21 cellular contexts compared by ENCODE assay signal in the genomic region with DNA sequence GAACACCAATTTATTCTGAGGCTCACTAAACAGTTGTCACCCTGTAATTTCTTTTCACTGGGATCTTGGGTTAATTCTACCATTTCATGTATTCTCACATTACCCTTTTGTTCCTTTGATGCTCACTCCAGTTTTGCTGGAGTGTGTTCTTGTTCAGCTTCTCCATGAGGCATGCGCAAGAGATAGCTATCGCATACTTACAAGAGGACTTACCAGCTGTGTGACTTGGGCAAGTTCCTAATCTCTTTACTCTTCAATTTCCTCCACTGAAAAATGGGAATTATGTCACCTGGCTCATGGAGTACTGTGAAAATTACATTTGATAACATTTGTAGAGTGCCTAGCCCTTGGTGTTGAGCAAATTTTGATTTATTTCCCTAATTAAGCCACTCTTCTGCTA.
"Had no signal": no experiment of that assay in that cellular context is flagged by ENCODE, and none has a peak within 500 bp of the region (broad histone marks: within the 10 kb centered on the region; RNA-seq: fewer than 3 reads in every experiment).

No MANE protein-coding gene starts in this region.

- H3K4me2 ChIP-seq: KMS-11 had no signal

- H3K4me1 ChIP-seq: SJSA1 had no signal

- H3K27me3 ChIP-seq: SJSA1 had no signal

- DNase-seq: IMR-90, Kasumi-1, MM.1S, NCI-H1092 treated with DMSO at 0.1 percent for 48 hours, NCI-H1436, NCI-H187, NCI-H2029 treated with DMSO at 0.1 percent for 48 hours, NCI-H2171, NCI-H226, NCI-H446, NCI-H510A, NCI-H524 treated with DMSO at 0.1 percent for 48 hours, NCI-H69, NCI-H774, Right ventricle myocardium superior, RPMI8226, SIG-M5 had no signal

- H3K27ac ChIP-seq: KMS-11, SJSA1, SK-N-MC had no signal

- H3K36me3 ChIP-seq: SJSA1 had no signal

- H3K9ac ChIP-seq: KMS-11 had no signal

- H3K9me3 ChIP-seq: SJSA1 had no signal

- H3K4me3 ChIP-seq: SJSA1, SK-N-MC had no signal

- ATAC-seq: HepG2 had no signal
